Comparison of ENCODE assay signal across 10 cellular contexts in genomic region chr7:154911862-154912261, GRCh38.
A peak's percentile ranks its signal among the peaks of the same experiment; 100 is the strongest.
DNase-seq lines count a peak whose midpoint lies in the region; ATAC-seq and TF ChIP-seq lines count a peak whose summit lies in the region.
"Had no signal": no experiment of that assay in that cellular context is flagged by ENCODE, and none has a peak within 500 bp of the region (broad histone marks: within the 10 kb centered on the region; RNA-seq: fewer than 3 reads in every experiment).

No MANE protein-coding gene starts in this region.

- H3K9ac ChIP-seq in SK-N-SH (no peak overlapping the region), parathyroid adenoma (no peak overlapping the region)

- H3K79me2 ChIP-seq in SK-N-SH (ENCODE audit: insufficient read depth) (no peaks in the 10 kb centered on the region), parathyroid adenoma (no peaks in the 10 kb centered on the region)

- POLR2A ChIA-PET in SK-N-SH (lab: Yijun Ruan, JAX) (no interaction called here), HEK293T (lab: Yijun Ruan, JAX) (no interaction called here)

- H3K27me3 ChIP-seq in SK-N-SH (ENCODE audit: insufficient read depth) (no peaks in the 10 kb centered on the region), parathyroid adenoma (ENCODE audit: control insufficient read depth, insufficient read depth, low read length) (no peaks in the 10 kb centered on the region)

- intact Hi-C loops in left ventricle myocardium superior (cut with micrococcal nuclease): no loop called here

- H3K4me1 ChIP-seq in SK-N-SH (ENCODE audit: control insufficient read depth in 1 of 2, insufficient read depth in 2 of 2, low read depth in 1 of 2, low read length in 1 of 2): no peaks in the 10 kb centered on the region
- peaks cover 28% of the 10 kb centered on the region for H3K4me1 ChIP-seq in parathyroid adenoma
- H3K4me1 ChIP-seq: Caco-2, HAP-1 had no signal

- TF ChIP-seq CTCF in SK-N-SH (IDR thresholded peaks at IDR 0.05) (no peak), VCaP (conservative IDR thresholded peaks at IDR 0.05) (no peak), parathyroid adenoma (IDR thresholded peaks at IDR 0.05) (no peak)

- no peaks in the 10 kb centered on the region for H4K20me1 ChIP-seq in SK-N-SH (ENCODE audit: insufficient read depth)

- H3K36me3 ChIP-seq in SK-N-SH (replicated peaks in 1 of 2; ENCODE audit: control insufficient read depth in 1 of 2, insufficient read depth in 2 of 2, low read length in 1 of 2) (no peaks in the 10 kb centered on the region), parathyroid adenoma (ENCODE audit: control insufficient read depth, insufficient read depth, low read length) (no peaks in the 10 kb centered on the region)
- H3K36me3 ChIP-seq: HAP-1 had no signal

- WGBS in SK-N-SH (ENCODE audit: low lambda C conversion rate): 33% methylated on average over 4 of the region's 4 CpGs

- H3K27ac ChIP-seq in SK-N-SH (ENCODE audit: low read depth in 2 of 2, low read length in 1 of 2) (no peak overlapping the region), VCaP (peak overlapping the region; percentile 49), parathyroid adenoma (peak overlapping the region; percentile 53)
- H3K27ac ChIP-seq: C4-2B had no signal

- DNase-seq in SK-N-SH (peak; percentile 19), left ventricle myocardium superior (no peak), HEK293T (ENCODE audit: extremely low spot score) (no peak)
- DNase-seq: CD4-positive, alpha-beta T cell had no signal

- no peak for TF ChIP-seq EP300 in SK-N-SH (IDR thresholded peaks at IDR 0.05; ENCODE audit: borderline replicate concordance in 1 of 2, low read depth in 1 of 2, low read length in 1 of 2)

- CTCF ChIA-PET in SK-N-SH (lab: Yijun Ruan, JAX): interaction anchor here (0.5 to 6.3 kb wide), 14 partner anchors 13 to 469 kb away, joined by 3 to 126 read pairs (median 8); no protein-coding TSS in a partner anchor
- CTCF ChIA-PET in HEK293T (lab: Yijun Ruan, JAX): no interaction called here

- H3F3A ChIP-seq in SK-N-SH (replicated peaks; ENCODE audit: insufficient read depth): no peaks in the 10 kb centered on the region

- H2AFZ ChIP-seq in SK-N-SH (ENCODE audit: low read depth) (no peak overlapping the region), parathyroid adenoma (peak overlapping the region; percentile 60)

- no peak overlapping the region for H3K4me2 ChIP-seq in SK-N-SH
- H3K4me2 ChIP-seq in parathyroid adenoma (ENCODE audit: low read length): peak overlapping the region; percentile 40

- no peaks in the 10 kb centered on the region for H3K9me2 ChIP-seq in SK-N-SH

- H3K4me3 ChIP-seq in SK-N-SH (ENCODE audit: low read depth in 2 of 2, low read length in 1 of 2) (no peak overlapping the region), parathyroid adenoma (ENCODE audit: low read depth, low read length) (no peak overlapping the region)
- H3K4me3 ChIP-seq: HAP-1 had no signal

- no peaks in the 10 kb centered on the region for H3K9me3 ChIP-seq in SK-N-SH
- no peaks in the 10 kb centered on the region for H3K9me3 ChIP-seq in parathyroid adenoma (ENCODE audit: control insufficient read depth, low read length)
- H3K9me3 ChIP-seq: HAP-1 had no signal

- TF ChIP-seq RAD21 in SK-N-SH (IDR thresholded peaks at IDR 0.05; ENCODE audit: low read length): no peak

- ATAC-seq in SK-N-SH treated with all-trans-retinoic acid at 6 μM for 48 hours (no peak), left ventricle myocardium superior (no peak)

TF ChIP-seq in SK-N-SH, 30 proteins besides CTCF, POLR2A, EP300 and RAD21 (continues in another document):
- TF ChIP-seq FOXM1 (IDR thresholded peaks at IDR 0.05; ENCODE audit: low read depth) (no peak), TEAD4 (IDR thresholded peaks at IDR 0.05; ENCODE audit: borderline replicate concordance, insufficient read depth) (no peak), JUND (IDR thresholded peaks at IDR 0.05) (no peak), NFIC (IDR thresholded peaks at IDR 0.05; ENCODE audit: borderline replicate concordance) (no peak), IRF3 (IDR thresholded peaks at IDR 0.05; ENCODE audit: low read depth, low read length) (no peak), ELF1 (IDR thresholded peaks at IDR 0.05) (no peak), RCOR1 (IDR thresholded peaks at IDR 0.05; ENCODE audit: low read length) (no peak), EZH2phosphoT487 (IDR thresholded peaks at IDR 0.05; ENCODE audit: borderline replicate concordance, low read depth) (no peak)
- TF ChIP-seq, protein P1, sequence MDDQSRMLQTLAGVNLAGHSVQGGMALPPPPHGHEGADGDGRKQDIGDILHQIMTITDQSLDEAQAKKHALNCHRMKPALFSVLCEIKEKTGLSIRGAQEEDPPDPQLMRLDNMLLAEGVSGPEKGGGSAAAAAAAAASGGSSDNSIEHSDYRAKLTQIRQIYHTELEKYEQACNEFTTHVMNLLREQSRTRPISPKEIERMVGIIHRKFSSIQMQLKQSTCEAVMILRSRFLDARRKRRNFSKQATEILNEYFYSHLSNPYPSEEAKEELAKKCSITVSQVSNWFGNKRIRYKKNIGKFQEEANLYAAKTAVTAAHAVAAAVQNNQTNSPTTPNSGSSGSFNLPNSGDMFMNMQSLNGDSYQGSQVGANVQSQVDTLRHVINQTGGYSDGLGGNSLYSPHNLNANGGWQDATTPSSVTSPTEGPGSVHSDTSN (IDR thresholded peaks at IDR 0.05): no peak

TF ChIP-seq in SK-N-SH treated with all-trans-retinoic acid at 6 μM for 48 hours, 23 proteins besides CTCF, POLR2A, EP300 and RAD21:
- TF ChIP-seq ZFP3 (CRISPR knock-in tag; IDR thresholded peaks at IDR 0.05) (no peak), ZNF70 (CRISPR knock-in tag; IDR thresholded peaks at IDR 0.05) (no peak), ESRRG (CRISPR knock-in tag; IDR thresholded peaks at IDR 0.05) (no peak), SNAI2 (CRISPR knock-in tag; IDR thresholded peaks at IDR 0.05) (no peak)
- TF ChIP-seq, protein P2, sequence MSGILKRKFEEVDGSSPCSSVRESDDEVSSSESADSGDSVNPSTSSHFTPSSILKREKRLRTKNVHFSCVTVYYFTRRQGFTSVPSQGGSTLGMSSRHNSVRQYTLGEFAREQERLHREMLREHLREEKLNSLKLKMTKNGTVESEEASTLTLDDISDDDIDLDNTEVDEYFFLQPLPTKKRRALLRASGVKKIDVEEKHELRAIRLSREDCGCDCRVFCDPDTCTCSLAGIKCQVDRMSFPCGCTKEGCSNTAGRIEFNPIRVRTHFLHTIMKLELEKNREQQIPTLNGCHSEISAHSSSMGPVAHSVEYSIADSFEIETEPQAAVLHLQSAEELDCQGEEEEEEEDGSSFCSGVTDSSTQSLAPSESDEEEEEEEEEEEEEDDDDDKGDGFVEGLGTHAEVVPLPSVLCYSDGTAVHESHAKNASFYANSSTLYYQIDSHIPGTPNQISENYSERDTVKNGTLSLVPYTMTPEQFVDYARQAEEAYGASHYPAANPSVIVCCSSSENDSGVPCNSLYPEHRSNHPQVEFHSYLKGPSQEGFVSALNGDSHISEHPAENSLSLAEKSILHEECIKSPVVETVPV (CRISPR knock-in tag; IDR thresholded peaks at IDR 0.05): no peak
- TF ChIP-seq, protein P3, sequence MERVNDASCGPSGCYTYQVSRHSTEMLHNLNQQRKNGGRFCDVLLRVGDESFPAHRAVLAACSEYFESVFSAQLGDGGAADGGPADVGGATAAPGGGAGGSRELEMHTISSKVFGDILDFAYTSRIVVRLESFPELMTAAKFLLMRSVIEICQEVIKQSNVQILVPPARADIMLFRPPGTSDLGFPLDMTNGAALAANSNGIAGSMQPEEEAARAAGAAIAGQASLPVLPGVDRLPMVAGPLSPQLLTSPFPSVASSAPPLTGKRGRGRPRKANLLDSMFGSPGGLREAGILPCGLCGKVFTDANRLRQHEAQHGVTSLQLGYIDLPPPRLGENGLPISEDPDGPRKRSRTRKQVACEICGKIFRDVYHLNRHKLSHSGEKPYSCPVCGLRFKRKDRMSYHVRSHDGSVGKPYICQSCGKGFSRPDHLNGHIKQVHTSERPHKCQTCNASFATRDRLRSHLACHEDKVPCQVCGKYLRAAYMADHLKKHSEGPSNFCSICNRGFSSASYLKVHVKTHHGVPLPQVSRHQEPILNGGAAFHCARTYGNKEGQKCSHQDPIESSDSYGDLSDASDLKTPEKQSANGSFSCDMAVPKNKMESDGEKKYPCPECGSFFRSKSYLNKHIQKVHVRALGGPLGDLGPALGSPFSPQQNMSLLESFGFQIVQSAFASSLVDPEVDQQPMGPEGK (CRISPR knock-in tag; IDR thresholded peaks at IDR 0.05; ENCODE audit: borderline replicate concordance): no peak

TF ChIP-seq in HEK293T, 16 proteins besides CTCF, POLR2A, EP300 and RAD21:
- no peak for TF ChIP-seq FOXK2 (IDR thresholded peaks at IDR 0.05)
- TF ChIP-seq BHLHE40 (IDR thresholded peaks at IDR 0.05; ENCODE audit: borderline replicate concordance): no peak
- TF ChIP-seq L3MBTL2 (conservative IDR thresholded peaks at IDR 0.05): no peak
- no peak for TF ChIP-seq LEF1 (IDR thresholded peaks at IDR 0.05; ENCODE audit: borderline replicate concordance)
- no peak for TF ChIP-seq FOXM1 (IDR thresholded peaks at IDR 0.05; ENCODE audit: borderline replicate concordance)
- TF ChIP-seq SP1 (IDR thresholded peaks at IDR 0.05): no peak
- TF ChIP-seq ARNT (IDR thresholded peaks at IDR 0.05): no peak
- no peak for TF ChIP-seq ZNF384 (IDR thresholded peaks at IDR 0.05)
- TF ChIP-seq TARDBP (IDR thresholded peaks at IDR 0.05): no peak
- no peak for TF ChIP-seq CTBP1 (IDR thresholded peaks at IDR 0.05; ENCODE audit: borderline replicate concordance)
- TF ChIP-seq NFRKB (IDR thresholded peaks at IDR 0.05): no peak
- no peak for TF ChIP-seq ELF4 (IDR thresholded peaks at IDR 0.05)
- TF ChIP-seq SUZ12 (IDR thresholded peaks at IDR 0.05): no peak
- no peak for TF ChIP-seq HDGF (IDR thresholded peaks at IDR 0.05; ENCODE audit: borderline replicate concordance)
- no peak for TF ChIP-seq FOXA1 (IDR thresholded peaks at IDR 0.05)
- TF ChIP-seq, protein P4, sequence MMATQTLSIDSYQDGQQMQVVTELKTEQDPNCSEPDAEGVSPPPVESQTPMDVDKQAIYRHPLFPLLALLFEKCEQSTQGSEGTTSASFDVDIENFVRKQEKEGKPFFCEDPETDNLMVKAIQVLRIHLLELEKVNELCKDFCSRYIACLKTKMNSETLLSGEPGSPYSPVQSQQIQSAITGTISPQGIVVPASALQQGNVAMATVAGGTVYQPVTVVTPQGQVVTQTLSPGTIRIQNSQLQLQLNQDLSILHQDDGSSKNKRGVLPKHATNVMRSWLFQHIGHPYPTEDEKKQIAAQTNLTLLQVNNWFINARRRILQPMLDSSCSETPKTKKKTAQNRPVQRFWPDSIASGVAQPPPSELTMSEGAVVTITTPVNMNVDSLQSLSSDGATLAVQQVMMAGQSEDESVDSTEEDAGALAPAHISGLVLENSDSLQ (IDR thresholded peaks at IDR 0.05): no peak

Comparison
In these comparisons a context has a peak if more than half of its experiments do, and no peak if none do; other contexts are left out.
1. H3K27ac ChIP-seq: peak in VCaP (single experiment) and parathyroid adenoma (single experiment); none in SK-N-SH (0 of 2).